Comparison of ENCODE assay signal across 1 cellular context in genomic region chr7:135414850-135415439, GRCh38.
A peak's percentile ranks its signal among the peaks of the same experiment; 100 is the strongest.
TF ChIP-seq lines count a peak whose summit lies in the region.

No MANE protein-coding gene starts in this region.

TF ChIP-seq in K562, 482 proteins besides CTCF, POLR2A, EP300 and RAD21 (continued from another document and continues in another):
- TF ChIP-seq ARID3A (IDR thresholded peaks at IDR 0.05; ENCODE audit: borderline replicate concordance, low read depth, low read length) (0 out of 2 replicates have a peak, but pooled peaks have one; percentile 16), ZNF778 (CRISPR knock-in tag; IDR thresholded peaks at IDR 0.05) (no peak), POU5F1 (IDR thresholded peaks at IDR 0.05; ENCODE audit: borderline replicate concordance, low read depth, low read length, partially characterized antibody) (no peak), GATAD2B (IDR thresholded peaks at IDR 0.05; ENCODE audit: borderline replicate concordance) (peak; percentile 26; the same call in 1 of the 2 replicates), ZNF512 (tag; IDR thresholded peaks at IDR 0.05) (no peak), ADNP (tag; IDR thresholded peaks at IDR 0.05) (no peak), TEAD1 (CRISPR knock-in tag; IDR thresholded peaks at IDR 0.05) (no peak), BRD9 (IDR thresholded peaks at IDR 0.05; ENCODE audit: low read depth, partially characterized antibody) (peak; percentile 80), ZNF609 (CRISPR knock-in tag; IDR thresholded peaks at IDR 0.05; ENCODE audit: borderline replicate concordance) (no peak), MAZ (CRISPR knock-in tag; conservative IDR thresholded peaks at IDR 0.05 in 1 of 2, IDR thresholded peaks at IDR 0.05 in 1 of 2) (no peak), CEBPG (CRISPR knock-in tag; IDR thresholded peaks at IDR 0.05) (no peak), CEBPG (tag; conservative IDR thresholded peaks at IDR 0.05 in 1 of 2, IDR thresholded peaks at IDR 0.05 in 1 of 2) (no peak), CCAR2 (IDR thresholded peaks at IDR 0.05; ENCODE audit: low read depth, low read length) (no peak), KDM1A (IDR thresholded peaks at IDR 0.05) (0 out of 4 replicates have a peak, but pooled peaks of 1 of the 2 experiments have one; percentile 10), ZFP36 (IDR thresholded peaks at IDR 0.05; ENCODE audit: low read depth, low read length, partially characterized antibody) (no peak), ZNF124 (CRISPR knock-in tag; IDR thresholded peaks at IDR 0.05) (no peak), ZNF253 (CRISPR knock-in tag; conservative IDR thresholded peaks at IDR 0.05) (no peak), XRCC3 (IDR thresholded peaks at IDR 0.05) (no peak), BRCA1 (IDR thresholded peaks at IDR 0.05) (no peak), BRCA1 (CRISPR knock-in tag; IDR thresholded peaks at IDR 0.05) (no peak), ZNF780A (CRISPR knock-in tag; IDR thresholded peaks at IDR 0.05) (no peak), STAG1 (CRISPR knock-in tag; IDR thresholded peaks at IDR 0.05; ENCODE audit: borderline replicate concordance) (no peak), ARID2 (IDR thresholded peaks at IDR 0.05) (no peak), PML (IDR thresholded peaks at IDR 0.05; ENCODE audit: low read length) (no peak), FOXA1 (IDR thresholded peaks at IDR 0.05; ENCODE audit: borderline replicate concordance) (no peak), ZFX (CRISPR knock-in tag; IDR thresholded peaks at IDR 0.05) (no peak), ZNF764 (CRISPR knock-in tag; IDR thresholded peaks at IDR 0.05; ENCODE audit: low read depth) (peak; percentile 88), TAF9B (IDR thresholded peaks at IDR 0.05; ENCODE audit: partially characterized antibody) (no peak), COPS2 (conservative IDR thresholded peaks at IDR 0.05) (no peak), TAF15 (IDR thresholded peaks at IDR 0.05; ENCODE audit: low read depth, low read length) (no peak), NONO (IDR thresholded peaks at IDR 0.05; ENCODE audit: low read depth in 2 of 2, low read length in 1 of 2) (no peak), MBD1 (CRISPR knock-in tag; IDR thresholded peaks at IDR 0.05) (no peak), CBX2 (IDR thresholded peaks at IDR 0.05; ENCODE audit: insufficient read depth, low read length, poor library complexity, severe bottlenecking) (no peak)
- TF ChIP-seq, protein P1, sequence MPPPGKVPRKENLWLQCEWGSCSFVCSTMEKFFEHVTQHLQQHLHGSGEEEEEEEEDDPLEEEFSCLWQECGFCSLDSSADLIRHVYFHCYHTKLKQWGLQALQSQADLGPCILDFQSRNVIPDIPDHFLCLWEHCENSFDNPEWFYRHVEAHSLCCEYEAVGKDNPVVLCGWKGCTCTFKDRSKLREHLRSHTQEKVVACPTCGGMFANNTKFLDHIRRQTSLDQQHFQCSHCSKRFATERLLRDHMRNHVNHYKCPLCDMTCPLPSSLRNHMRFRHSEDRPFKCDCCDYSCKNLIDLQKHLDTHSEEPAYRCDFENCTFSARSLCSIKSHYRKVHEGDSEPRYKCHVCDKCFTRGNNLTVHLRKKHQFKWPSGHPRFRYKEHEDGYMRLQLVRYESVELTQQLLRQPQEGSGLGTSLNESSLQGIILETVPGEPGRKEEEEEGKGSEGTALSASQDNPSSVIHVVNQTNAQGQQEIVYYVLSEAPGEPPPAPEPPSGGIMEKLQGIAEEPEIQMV (tag; conservative IDR thresholded peaks at IDR 0.05; ENCODE audit: low read depth), result no peak
- TF ChIP-seq, protein P2, sequence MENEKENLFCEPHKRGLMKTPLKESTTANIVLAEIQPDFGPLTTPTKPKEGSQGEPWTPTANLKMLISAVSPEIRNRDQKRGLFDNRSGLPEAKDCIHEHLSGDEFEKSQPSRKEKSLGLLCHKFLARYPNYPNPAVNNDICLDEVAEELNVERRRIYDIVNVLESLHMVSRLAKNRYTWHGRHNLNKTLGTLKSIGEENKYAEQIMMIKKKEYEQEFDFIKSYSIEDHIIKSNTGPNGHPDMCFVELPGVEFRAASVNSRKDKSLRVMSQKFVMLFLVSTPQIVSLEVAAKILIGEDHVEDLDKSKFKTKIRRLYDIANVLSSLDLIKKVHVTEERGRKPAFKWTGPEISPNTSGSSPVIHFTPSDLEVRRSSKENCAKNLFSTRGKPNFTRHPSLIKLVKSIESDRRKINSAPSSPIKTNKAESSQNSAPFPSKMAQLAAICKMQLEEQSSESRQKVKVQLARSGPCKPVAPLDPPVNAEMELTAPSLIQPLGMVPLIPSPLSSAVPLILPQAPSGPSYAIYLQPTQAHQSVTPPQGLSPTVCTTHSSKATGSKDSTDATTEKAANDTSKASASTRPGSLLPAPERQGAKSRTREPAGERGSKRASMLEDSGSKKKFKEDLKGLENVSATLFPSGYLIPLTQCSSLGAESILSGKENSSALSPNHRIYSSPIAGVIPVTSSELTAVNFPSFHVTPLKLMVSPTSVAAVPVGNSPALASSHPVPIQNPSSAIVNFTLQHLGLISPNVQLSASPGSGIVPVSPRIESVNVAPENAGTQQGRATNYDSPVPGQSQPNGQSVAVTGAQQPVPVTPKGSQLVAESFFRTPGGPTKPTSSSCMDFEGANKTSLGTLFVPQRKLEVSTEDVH (IDR thresholded peaks at IDR 0.05; ENCODE audit: low read depth, partially characterized antibody), result no peak
- TF ChIP-seq, protein P3, sequence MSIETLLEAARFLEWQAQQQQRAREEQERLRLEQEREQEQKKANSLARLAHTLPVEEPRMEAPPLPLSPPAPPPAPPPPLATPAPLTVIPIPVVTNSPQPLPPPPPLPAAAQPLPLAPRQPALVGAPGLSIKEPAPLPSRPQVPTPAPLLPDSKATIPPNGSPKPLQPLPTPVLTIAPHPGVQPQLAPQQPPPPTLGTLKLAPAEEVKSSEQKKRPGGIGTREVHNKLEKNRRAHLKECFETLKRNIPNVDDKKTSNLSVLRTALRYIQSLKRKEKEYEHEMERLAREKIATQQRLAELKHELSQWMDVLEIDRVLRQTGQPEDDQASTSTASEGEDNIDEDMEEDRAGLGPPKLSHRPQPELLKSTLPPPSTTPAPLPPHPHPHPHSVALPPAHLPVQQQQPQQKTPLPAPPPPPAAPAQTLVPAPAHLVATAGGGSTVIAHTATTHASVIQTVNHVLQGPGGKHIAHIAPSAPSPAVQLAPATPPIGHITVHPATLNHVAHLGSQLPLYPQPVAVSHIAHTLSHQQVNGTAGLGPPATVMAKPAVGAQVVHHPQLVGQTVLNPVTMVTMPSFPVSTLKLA (conservative IDR thresholded peaks at IDR 0.05), result 0 out of 4 replicates have a peak, but pooled peaks of 1 of the 2 experiments have one; percentile 27
- TF ChIP-seq, protein P4, sequence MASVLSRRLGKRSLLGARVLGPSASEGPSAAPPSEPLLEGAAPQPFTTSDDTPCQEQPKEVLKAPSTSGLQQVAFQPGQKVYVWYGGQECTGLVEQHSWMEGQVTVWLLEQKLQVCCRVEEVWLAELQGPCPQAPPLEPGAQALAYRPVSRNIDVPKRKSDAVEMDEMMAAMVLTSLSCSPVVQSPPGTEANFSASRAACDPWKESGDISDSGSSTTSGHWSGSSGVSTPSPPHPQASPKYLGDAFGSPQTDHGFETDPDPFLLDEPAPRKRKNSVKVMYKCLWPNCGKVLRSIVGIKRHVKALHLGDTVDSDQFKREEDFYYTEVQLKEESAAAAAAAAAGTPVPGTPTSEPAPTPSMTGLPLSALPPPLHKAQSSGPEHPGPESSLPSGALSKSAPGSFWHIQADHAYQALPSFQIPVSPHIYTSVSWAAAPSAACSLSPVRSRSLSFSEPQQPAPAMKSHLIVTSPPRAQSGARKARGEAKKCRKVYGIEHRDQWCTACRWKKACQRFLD (CRISPR knock-in tag; IDR thresholded peaks at IDR 0.05), result no peak
- TF ChIP-seq, protein P5, sequence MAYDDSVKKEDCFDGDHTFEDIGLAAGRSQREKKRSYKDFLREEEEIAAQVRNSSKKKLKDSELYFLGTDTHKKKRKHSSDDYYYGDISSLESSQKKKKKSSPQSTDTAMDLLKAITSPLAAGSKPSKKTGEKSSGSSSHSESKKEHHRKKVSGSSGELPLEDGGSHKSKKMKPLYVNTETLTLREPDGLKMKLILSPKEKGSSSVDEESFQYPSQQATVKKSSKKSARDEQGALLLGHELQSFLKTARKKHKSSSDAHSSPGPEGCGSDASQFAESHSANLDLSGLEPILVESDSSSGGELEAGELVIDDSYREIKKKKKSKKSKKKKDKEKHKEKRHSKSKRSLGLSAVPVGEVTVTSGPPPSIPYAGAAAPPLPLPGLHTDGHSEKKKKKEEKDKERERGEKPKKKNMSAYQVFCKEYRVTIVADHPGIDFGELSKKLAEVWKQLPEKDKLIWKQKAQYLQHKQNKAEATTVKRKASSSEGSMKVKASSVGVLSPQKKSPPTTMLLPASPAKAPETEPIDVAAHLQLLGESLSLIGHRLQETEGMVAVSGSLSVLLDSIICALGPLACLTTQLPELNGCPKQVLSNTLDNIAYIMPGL (CRISPR knock-in tag; IDR thresholded peaks at IDR 0.05), result no peak
